In genomic region chr1:53837924-53838653, GRCh38 we compare ENCODE assay signal across 8 cellular contexts. TPM values are rescaled to one million over a fixed set of nuclear protein-coding genes. Genes with fewer than 3 reads are reported as not detected.
A peak's percentile ranks its signal among the peaks of the same experiment; 100 is the strongest.
DNase-seq lines count a peak whose midpoint lies in the region; ATAC-seq, FAIRE-seq and TF ChIP-seq lines count a peak whose summit lies in the region.

Gene NDC1, minus strand, starts transcription at chr1:53838296. Its CDS starts 35 bp downstream, at chr1:53838261.

- H3K4me2 ChIP-seq in OCI-LY7 (ENCODE audit: low read length): peak within 1 kb of the TSS; percentile 89

- H3K9me2 ChIP-seq in OCI-LY7 (ENCODE audit: insufficient read depth, low read length): no peaks in the 10 kb centered on the region

- peak; percentile 52 for DNase-seq in D721Med (ENCODE audit: insufficient read length, low spot score)
- DNase-seq in HuH-7.5 (ENCODE audit: low spot score): peak; percentile 81
- peak; percentile 96 for DNase-seq in OCI-LY7 (ENCODE audit: low spot score)
- peak; percentile 72 for DNase-seq in activated T-cell treated with anti-CD3 and anti-CD28 coated beads for 1 hour (ENCODE audit: low read depth)
- peak; percentile 83 for DNase-seq in endothelial cell (ENCODE audit: low spot score)
- peak; percentile 97 for DNase-seq in midbrain (lab: John Stamatoyannopoulos, UW)
- peak; percentile 64 to 75 for DNase-seq in stimulated activated CD8-positive, alpha-beta memory T cell treated with anti-CD3 and anti-CD28 coated beads, Interleukin-2, amount 100 ng/mL, for 1 hour (ENCODE audit: low read depth in 2 of 2)

- CTCF ChIA-PET in OCI-LY7 (lab: Charles Lee; ENCODE audit: unreplicated experiment): interaction anchor here (0.6 kb wide), 1 partner anchor 587 kb away, joined by 3 read pairs; no protein-coding TSS in a partner anchor

- peaks cover 50% of the 10 kb centered on the region for H3K79me2 ChIP-seq in OCI-LY7 (ENCODE audit: insufficient read depth, low read depth, low read length)

- H3K4me3 Mint-ChIP-seq in endothelial cell (ENCODE audit: unreplicated experiment): peak within 1 kb of the TSS; percentile 100

- ATAC-seq in GM21526 (IDR thresholded peaks at IDR 0.05; ENCODE audit: low FRiP score, unreplicated experiment): peak; percentile 85

- peak within 1 kb of the TSS; percentile 94 for H3K27ac Mint-ChIP-seq in endothelial cell (ENCODE audit: unreplicated experiment)

- intact Hi-C loops in OCI-LY7 (cut with micrococcal nuclease; ENCODE audit: unreplicated experiment): loop anchor here (1.0 to 10.0 kb wide), 3 partner anchors 108 to 1783 kb away; partner anchors contain the start of genes BTF3L4, LRRC42, TCEANC2 and TMEM59

- peaks cover 7% of the 10 kb centered on the region for H3K4me1 Mint-ChIP-seq in endothelial cell (ENCODE audit: unreplicated experiment)

- TF ChIP-seq CTCF in D721Med (IDR thresholded peaks at IDR 0.05; ENCODE audit: insufficient read depth, missing control alignments) (no peak), OCI-LY7 (conservative IDR thresholded peaks at IDR 0.05; ENCODE audit: low read length) (peak; percentile 23; the same call in 1 of the 2 replicates), endothelial cell (IDR thresholded peaks at IDR 0.05; ENCODE audit: unreplicated experiment) (no peak)

- no TSS peak for BruUV-seq in OCI-LY7 (replicated peaks; lab: Mats Ljungman, UMichigan)

- H3K36me3 ChIP-seq in OCI-LY7 (ENCODE audit: insufficient read depth, low read length): peaks cover 36% of the 10 kb centered on the region

- H3K27ac ChIP-seq in OCI-LY7 (ENCODE audit: low read depth, low read length, poor library complexity, severe bottlenecking): peak within 1 kb of the TSS; percentile 83

- H3K27me3 Mint-ChIP-seq in endothelial cell (ENCODE audit: unreplicated experiment): peaks cover 3% of the 10 kb centered on the region

- peak within 1 kb of the TSS; percentile 83 for H3K4me3 ChIP-seq in OCI-LY7 (ENCODE audit: low read depth, low read length, poor library complexity, severe bottlenecking)

- H3K4me1 ChIP-seq in OCI-LY7 (ENCODE audit: insufficient read depth, low read length, poor library complexity, severe bottlenecking): peaks cover 32% of the 10 kb centered on the region

- POLR2A ChIA-PET in OCI-LY7 (lab: Charles Lee): interaction anchor here (1.0 to 4.4 kb wide), 4 partner anchors 12 to 108 kb away, joined by 3 to 23 read pairs (median 4); partner anchors contain the start of genes IFT25 and LRRC42

- no peak for FAIRE-seq in D721Med (lab: Jason Lieb, UNC)

- H3K9me3 ChIP-seq in OCI-LY7 (ENCODE audit: low read length): peaks cover 17% of the 10 kb centered on the region; the same call in 1 of the 2 replicates

- H4K20me1 ChIP-seq in OCI-LY7 (ENCODE audit: insufficient read depth, low read length): peaks cover 17% of the 10 kb centered on the region

- H3K36me3 Mint-ChIP-seq in endothelial cell (ENCODE audit: low read depth, unreplicated experiment): peaks cover 4% of the 10 kb centered on the region

- H3K9me3 Mint-ChIP-seq in endothelial cell (ENCODE audit: unreplicated experiment): peaks cover 4% of the 10 kb centered on the region

- peak within 1 kb of the TSS; percentile 95 for H2AFZ ChIP-seq in OCI-LY7 (ENCODE audit: low read length)

RNA-seq across cellular contexts. Expression of gene NDC1, which starts in this region (rescaled TPM):
- total RNA-seq in OCI-LY7 (2014; rRNA removed; shearing (Covaris generic)): 40.0 and 51.8 TPM in 2 replicates
- 61.8 and 71.5 TPM in 2 replicates for total RNA-seq in OCI-LY7 (2022)
- 13.3 TPM for total RNA-seq in endothelial cell (ENCODE audit: unreplicated experiment)

Comparison
In these comparisons a context has a peak if more than half of its experiments do, and no peak if none do; other contexts are left out.
1. Peak in every context shown above with its lines: DNase-seq, ATAC-seq, H3K4me3 ChIP-seq and H3K27ac ChIP-seq.